9 cellular contexts compared by ENCODE assay signal in genomic region chr10:73248259-73248724, GRCh38.
DNase-seq lines count a peak whose midpoint lies in the region; ATAC-seq and TF ChIP-seq lines count a peak whose summit lies in the region.
"Had no signal": no experiment of that assay in that cellular context is flagged by ENCODE, and none has a peak within 500 bp of the region (broad histone marks: within the 10 kb centered on the region; RNA-seq: fewer than 3 reads in every experiment).

No MANE protein-coding gene starts in this region.

- H2AFZ ChIP-seq in OCI-LY1 (ENCODE audit: low read length): no peak overlapping the region

- no peaks in the 10 kb centered on the region for H3K9me2 ChIP-seq in OCI-LY1 (ENCODE audit: low read depth, low read length)

- no peaks in the 10 kb centered on the region for H4K20me1 ChIP-seq in OCI-LY1 (ENCODE audit: insufficient read depth, low read length)

- no peak for TF ChIP-seq CTCF in OCI-LY1 (IDR thresholded peaks at IDR 0.05; ENCODE audit: low read length)

- H3F3A ChIP-seq in OCI-LY1 (ENCODE audit: insufficient read depth, low read length): no peaks in the 10 kb centered on the region; the same call in 1 of the 2 replicates

- peak overlapping the region; percentile 99 for H3K27ac Mint-ChIP-seq in activated T-cell treated with anti-CD3 and anti-CD28 coated beads, Interleukin-2, amount 50 U/mL, for 24 hours
- peak overlapping the region; percentile 89 for H3K27ac Mint-ChIP-seq in dendritic cell treated with granulocyte-macrophage colony-stimulating factor and Interleukin-4, amounts not matched to agents 40 ng/mL and 50 ng/mL, for 4 days
- H3K27ac Mint-ChIP-seq in stimulated activated effector memory CD8-positive, alpha-beta T cell treated with anti-CD3 and anti-CD28 coated beads, Interleukin-12 subunit alpha, Interleukin-12 subunit beta, amount 100 ng/mL, for 72 hours: peak overlapping the region; percentile 96

- H3K4me3 ChIP-seq in OCI-LY1 (ENCODE audit: low read depth, low read length, poor library complexity, severe bottlenecking): peak overlapping the region; percentile 94

- peaks cover 99% of the 10 kb centered on the region for H3K36me3 Mint-ChIP-seq in activated T-cell treated with anti-CD3 and anti-CD28 coated beads, Interleukin-2, amount 50 U/mL, for 24 hours (ENCODE audit: low read depth)
- H3K36me3 Mint-ChIP-seq in dendritic cell treated with granulocyte-macrophage colony-stimulating factor and Interleukin-4, amounts not matched to agents 40 ng/mL and 50 ng/mL, for 4 days (ENCODE audit: low read depth): peaks cover 52% of the 10 kb centered on the region
- H3K36me3 Mint-ChIP-seq in stimulated activated effector memory CD8-positive, alpha-beta T cell treated with anti-CD3 and anti-CD28 coated beads, Interleukin-12 subunit alpha, Interleukin-12 subunit beta, amount 100 ng/mL, for 72 hours: peaks cover 96% of the 10 kb centered on the region

- peaks cover 65% of the 10 kb centered on the region for H3K4me1 Mint-ChIP-seq in activated T-cell treated with anti-CD3 and anti-CD28 coated beads, Interleukin-2, amount 50 U/mL, for 24 hours (ENCODE audit: low read depth)
- H3K4me1 Mint-ChIP-seq in dendritic cell treated with granulocyte-macrophage colony-stimulating factor and Interleukin-4, amounts not matched to agents 40 ng/mL and 50 ng/mL, for 4 days (ENCODE audit: low read depth): peaks cover 55% of the 10 kb centered on the region
- peaks cover 46% of the 10 kb centered on the region for H3K4me1 Mint-ChIP-seq in stimulated activated effector memory CD8-positive, alpha-beta T cell treated with anti-CD3 and anti-CD28 coated beads, Interleukin-12 subunit alpha, Interleukin-12 subunit beta, amount 100 ng/mL, for 72 hours

- H3K9ac ChIP-seq in OCI-LY1 (ENCODE audit: low read length): peak overlapping the region; percentile 97

- no peak for ATAC-seq in stimulated activated effector memory CD8-positive, alpha-beta T cell treated with anti-CD3 and anti-CD28 coated beads, Interleukin-12 subunit alpha, Interleukin-12 subunit beta, amount 100 ng/mL, for 72 hours
- no peak for ATAC-seq in HG02798 (IDR thresholded peaks at IDR 0.05; ENCODE audit: poor library complexity, unreplicated experiment)

- H3K4me1 ChIP-seq in OCI-LY1 (ENCODE audit: insufficient read depth, low read length, severe bottlenecking): peaks cover 67% of the 10 kb centered on the region
- H3K4me1 ChIP-seq: BE2C had no signal

- peaks cover 50% of the 10 kb centered on the region for H3K79me2 ChIP-seq in OCI-LY1 (ENCODE audit: insufficient read depth, low read length)

- peak overlapping the region; percentile 100 for H3K4me3 Mint-ChIP-seq in activated T-cell treated with anti-CD3 and anti-CD28 coated beads, Interleukin-2, amount 50 U/mL, for 24 hours
- no peak overlapping the region for H3K4me3 Mint-ChIP-seq in dendritic cell treated with granulocyte-macrophage colony-stimulating factor and Interleukin-4, amounts not matched to agents 40 ng/mL and 50 ng/mL, for 4 days
- H3K4me3 Mint-ChIP-seq in stimulated activated effector memory CD8-positive, alpha-beta T cell treated with anti-CD3 and anti-CD28 coated beads, Interleukin-12 subunit alpha, Interleukin-12 subunit beta, amount 100 ng/mL, for 72 hours: peak overlapping the region; percentile 93

- peaks cover 74% of the 10 kb centered on the region for H3K36me3 ChIP-seq in OCI-LY1 (ENCODE audit: insufficient read depth, low read length)

- H3K9me3 ChIP-seq in OCI-LY1 (ENCODE audit: low read length): no peaks in the 10 kb centered on the region
- H3K9me3 ChIP-seq: BE2C had no signal

- H3K27me3 Mint-ChIP-seq in activated T-cell treated with anti-CD3 and anti-CD28 coated beads, Interleukin-2, amount 50 U/mL, for 24 hours: no peaks in the 10 kb centered on the region
- no peaks in the 10 kb centered on the region for H3K27me3 Mint-ChIP-seq in dendritic cell treated with granulocyte-macrophage colony-stimulating factor and Interleukin-4, amounts not matched to agents 40 ng/mL and 50 ng/mL, for 4 days

- H3K27ac ChIP-seq in OCI-LY1 (ENCODE audit: low read depth, low read length, poor library complexity, severe bottlenecking): peak overlapping the region; percentile 83

- H3K9me3 Mint-ChIP-seq in activated T-cell treated with anti-CD3 and anti-CD28 coated beads, Interleukin-2, amount 50 U/mL, for 24 hours: no peaks in the 10 kb centered on the region
- H3K9me3 Mint-ChIP-seq in dendritic cell treated with granulocyte-macrophage colony-stimulating factor and Interleukin-4, amounts not matched to agents 40 ng/mL and 50 ng/mL, for 4 days: no peaks in the 10 kb centered on the region
- no peaks in the 10 kb centered on the region for H3K9me3 Mint-ChIP-seq in stimulated activated effector memory CD8-positive, alpha-beta T cell treated with anti-CD3 and anti-CD28 coated beads, Interleukin-12 subunit alpha, Interleukin-12 subunit beta, amount 100 ng/mL, for 72 hours

- H3K27me3 ChIP-seq in OCI-LY1 (ENCODE audit: insufficient read depth, low read length): no peaks in the 10 kb centered on the region
- H3K27me3 ChIP-seq: BE2C had no signal

- DNase-seq in activated T-cell treated with anti-CD3 and anti-CD28 coated beads, Interleukin-2, amount 50 U/mL, for 24 hours: no peak
- no peak for DNase-seq in activated T-cell treated with anti-CD3 and anti-CD28 coated beads, Interleukin-2, amount 50 U/mL, for 48 hours
- no peak for DNase-seq in stimulated activated effector memory CD8-positive, alpha-beta T cell treated with anti-CD3 and anti-CD28 coated beads, Interleukin-12 subunit alpha, Interleukin-12 subunit beta, amount 100 ng/mL, for 72 hours (ENCODE audit: low spot score in 2 of 2)
- no peak for DNase-seq in DMS79 (lab: John Stamatoyannopoulos, UW)
- DNase-seq in activated effector memory CD4-positive, alpha-beta T cell treated with Interleukin-2 at 50 U/mL for 16 hours: no peak
- DNase-seq: BE2C had no signal

- intact Hi-C loops in dendritic cell treated with granulocyte-macrophage colony-stimulating factor and Interleukin-4, amounts not matched to agents 40 ng/mL and 50 ng/mL, for 4 days (cut with micrococcal nuclease): loop anchor here (10.0 kb wide), 1 partner anchor 247 kb away; the partner anchor contains the start of gene PPP3CB

- peak overlapping the region; percentile 96 for H3K4me2 ChIP-seq in OCI-LY1 (ENCODE audit: low read length)
